In genomic region chr3:16177962-16178627, GRCh38 we compare ENCODE assay signal across 8 cellular contexts. TPM values are rescaled to one million over a fixed set of nuclear protein-coding genes. Genes with fewer than 3 reads are reported as not detected.
DNase-seq lines count a peak whose midpoint lies in the region; ATAC-seq and TF ChIP-seq lines count a peak whose summit lies in the region.

No MANE protein-coding gene starts in this region.

- no peaks in the 10 kb centered on the region for H3K36me3 Mint-ChIP-seq in mesothelial cell of epicardium

- H3K27me3 Mint-ChIP-seq in mesothelial cell of epicardium (ENCODE audit: low read depth) = peaks cover 40% of the 10 kb centered on the region

- no peaks in the 10 kb centered on the region for H3K9me3 Mint-ChIP-seq in mesothelial cell of epicardium

- peaks cover 6% of the 10 kb centered on the region for H3K4me1 Mint-ChIP-seq in mesothelial cell of epicardium

- H3K4me3 Mint-ChIP-seq in mesothelial cell of epicardium = no peak overlapping the region

- DNase-seq in activated CD4-positive, alpha-beta T cell treated with anti-CD3 and anti-CD28 coated beads for 48 hours = peak; percentile 80
- peak; percentile 91 for DNase-seq in ecto neural progenitor cell (ENCODE audit: low spot score)
- peak; percentile 63 to 91 for DNase-seq in mesothelial cell of epicardium (ENCODE audit: low spot score in 2 of 2, unreplicated experiment in 2 of 2)
- DNase-seq in stimulated activated CD8-positive, alpha-beta memory T cell treated with anti-CD3 and anti-CD28 coated beads, Interleukin-4, amount 100 ng/mL, for 24 hours (ENCODE audit: low read depth) = peak; percentile 44
- DNase-seq in NCI-H526 treated with DMSO at 0.1 percent for 48 hours (lab: John Stamatoyannopoulos, UW) = no peak
- no peak for DNase-seq in NCI-H146 treated with DMSO at 0.1 percent for 48 hours (lab: John Stamatoyannopoulos, UW; ENCODE audit: unreplicated experiment)

- H3K27ac Mint-ChIP-seq in mesothelial cell of epicardium = no peak overlapping the region

- peak; percentile 85 for TF ChIP-seq CTCF in mesothelial cell of epicardium (IDR thresholded peaks at IDR 0.05; ENCODE audit: unreplicated experiment)

- ATAC-seq in GM18858 (IDR thresholded peaks at IDR 0.05; ENCODE audit: unreplicated experiment) (peak; percentile 63), HG03280 (IDR thresholded peaks at IDR 0.05; ENCODE audit: unreplicated experiment) (peak; percentile 70)

RNA-seq across cellular contexts. Expression of gene GALNT15, which starts 3.6 kb away (rescaled TPM):
- total RNA-seq in mesothelial cell of epicardium = 0.07 to 0.13 TPM (median 0.11 TPM) in 3 replicates

Comparison
In these comparisons a context has a peak if more than half of its experiments do, and no peak if none do; other contexts are left out.
1. DNase-seq: peak in activated CD4-positive, alpha-beta T cell treated with anti-CD3 and anti-CD28 coated beads for 48 hours (single experiment), ecto neural progenitor cell (single experiment), mesothelial cell of epicardium (2 of 2) and stimulated activated CD8-positive, alpha-beta memory T cell treated with anti-CD3 and anti-CD28 coated beads, Interleukin-4, amount 100 ng/mL, for 24 hours (single experiment); none in NCI-H526 treated with DMSO at 0.1 percent for 48 hours (single experiment) and NCI-H146 treated with DMSO at 0.1 percent for 48 hours (single experiment).